ENCODE assay signal across 28 cellular contexts in genomic region chr16:51474414-51475091, GRCh38.
"Had no signal": no experiment of that assay in that cellular context is flagged by ENCODE, and none has a peak within 500 bp of the region (broad histone marks: within the 10 kb centered on the region; RNA-seq: fewer than 3 reads in every experiment).

No MANE protein-coding gene starts in this region.

- H3K27ac ChIP-seq: colonic mucosa, neural progenitor cell, parathyroid adenoma, psoas muscle, skin epidermis, spleen, thoracic aorta, tibial nerve, upper lobe of right lung, uterus had no signal

- H3K4me3 Mint-ChIP-seq: dendritic cell treated with granulocyte-macrophage colony-stimulating factor and Interleukin-4, amounts not matched to agents 40 ng/mL and 50 ng/mL, for 4 days; memory B cell; naive thymus-derived CD4-positive, alpha-beta T cell; nephron; neural progenitor cell; stimulated activated memory B cell treated with anti-CD40 and anti-IgM and Interleukin-4, amounts not matched to agents 10 μg/mL and 1 μg/mL and 100 μg/mL, for 72 hours had no signal

- H3K27ac Mint-ChIP-seq: dendritic cell treated with granulocyte-macrophage colony-stimulating factor and Interleukin-4, amounts not matched to agents 40 ng/mL and 50 ng/mL, for 4 days; memory B cell; naive thymus-derived CD4-positive, alpha-beta T cell; nephron; neural progenitor cell; stimulated activated memory B cell treated with anti-CD40 and anti-IgM and Interleukin-4, amounts not matched to agents 10 μg/mL and 1 μg/mL and 100 μg/mL, for 72 hours had no signal

- H3K36me3 Mint-ChIP-seq: memory B cell; neural progenitor cell; stimulated activated memory B cell treated with anti-CD40 and anti-IgM and Interleukin-4, amounts not matched to agents 10 μg/mL and 1 μg/mL and 100 μg/mL, for 72 hours had no signal

- H3K27me3 Mint-ChIP-seq: dendritic cell treated with granulocyte-macrophage colony-stimulating factor and Interleukin-4, amounts not matched to agents 40 ng/mL and 50 ng/mL, for 4 days; memory B cell; naive thymus-derived CD4-positive, alpha-beta T cell; stimulated activated memory B cell treated with anti-CD40 and anti-IgM and Interleukin-4, amounts not matched to agents 10 μg/mL and 1 μg/mL and 100 μg/mL, for 72 hours had no signal

- H3K4me1 Mint-ChIP-seq: memory B cell; naive thymus-derived CD4-positive, alpha-beta T cell; nephron; neural progenitor cell; stimulated activated memory B cell treated with anti-CD40 and anti-IgM and Interleukin-4, amounts not matched to agents 10 μg/mL and 1 μg/mL and 100 μg/mL, for 72 hours had no signal

- FAIRE-seq: endothelial cell of umbilical vein, frontal cortex, kidney had no signal

- H3K4me2 ChIP-seq: neural progenitor cell had no signal

- H3K9me3 ChIP-seq: colonic mucosa, thoracic aorta, tibial nerve, upper lobe of right lung, uterus had no signal

- H3K36me3 ChIP-seq: colonic mucosa, neural progenitor cell, spleen, thoracic aorta, tibial nerve, upper lobe of right lung, uterus had no signal

- H3K4me1 ChIP-seq: colonic mucosa, neural progenitor cell, parathyroid adenoma, psoas muscle, spleen, tibial nerve, upper lobe of right lung, uterus had no signal

- H3K79me2 ChIP-seq: parathyroid adenoma had no signal

- DNase-seq: colonic mucosa; effector CD8-positive, alpha-beta T cell; erythroblast; head of caudate nucleus; kidney; midbrain; naive thymus-derived CD4-positive, alpha-beta T cell; psoas muscle; right cardiac atrium; spleen; stimulated activated CD4-positive, alpha-beta T cell treated with anti-CD3 and anti-CD28 coated beads, Interleukin-4, amount 100 ng/mL, for 4 hours; stimulated activated naive CD8-positive, alpha-beta T cell treated with anti-CD3 and anti-CD28 coated beads, Interleukin-15, Interleukin-2, amounts not matched to agents 100 U/mL and 50 U/mL, for 24 hours; substantia nigra; upper lobe of right lung; uterus had no signal

- H3K27me3 ChIP-seq: colonic mucosa, neural progenitor cell, spleen, tibial nerve, upper lobe of right lung, uterus had no signal

- H3K9ac ChIP-seq: neural progenitor cell, parathyroid adenoma had no signal

- H3K4me3 ChIP-seq: colonic mucosa, lung, neural progenitor cell, psoas muscle, skin epidermis, spleen, thoracic aorta, tibial nerve, upper lobe of right lung, uterus had no signal

- ATAC-seq: left lobe of liver; naive thymus-derived CD4-positive, alpha-beta T cell; psoas muscle; right cardiac atrium; stimulated activated memory B cell treated with anti-CD40 and anti-IgM and Interleukin-4, amounts not matched to agents 10 μg/mL and 1 μg/mL and 100 μg/mL, for 72 hours; stimulated activated naive CD8-positive, alpha-beta T cell treated with anti-CD3 and anti-CD28 coated beads, Interleukin-15, Interleukin-2, amounts not matched to agents 100 U/mL and 50 U/mL, for 24 hours; upper lobe of right lung had no signal

- H2AFZ ChIP-seq: neural progenitor cell, parathyroid adenoma had no signal
